In genomic region chr17:3796822-3797170, GRCh38 we compare ENCODE assay signal across 10 cellular contexts. TPM values are rescaled to one million over a fixed set of nuclear protein-coding genes. Genes with fewer than 3 reads are reported as not detected.
DNase-seq lines count a peak whose midpoint lies in the region; ATAC-seq, FAIRE-seq and TF ChIP-seq lines count a peak whose summit lies in the region.
"Had no signal": no experiment of that assay in that cellular context is flagged by ENCODE, and none has a peak within 500 bp of the region (broad histone marks: within the 10 kb centered on the region; RNA-seq: fewer than 3 reads in every experiment).

No MANE protein-coding gene starts in this region.

- H3K4me2 ChIP-seq in DND-41 (ENCODE audit: insufficient read depth, low read length): peak overlapping the region; percentile 48

- peak; percentile 33 for TF ChIP-seq POLR2A in GM19099 (IDR thresholded peaks at IDR 0.05; ENCODE audit: extremely low read depth, insufficient read length, low read depth)
- no peak for TF ChIP-seq POLR2A in erythroblast (IDR thresholded peaks at IDR 0.05; ENCODE audit: low read length)
- TF ChIP-seq POLR2A in H54 (IDR thresholded peaks at IDR 0.05; ENCODE audit: low read depth, low read length): no peak

- H3K27me3 ChIP-seq in DND-41 (ENCODE audit: insufficient read depth, low read length, poor library complexity): no peaks in the 10 kb centered on the region

- H3K79me2 ChIP-seq in DND-41 (ENCODE audit: insufficient read depth, low read length): no peaks in the 10 kb centered on the region

- no peaks in the 10 kb centered on the region for H3K9me3 Mint-ChIP-seq in activated naive CD8-positive, alpha-beta T cell (ENCODE audit: low read depth)
- no peaks in the 10 kb centered on the region for H3K9me3 Mint-ChIP-seq in progenitor cell of endocrine pancreas (ENCODE audit: low read depth)
- H3K9me3 Mint-ChIP-seq: H9 had no signal

- peak overlapping the region; percentile 42; the same call in 1 of the 2 replicates for H2AFZ ChIP-seq in DND-41 (ENCODE audit: low read depth, low read length)

- peaks cover 40% of the 10 kb centered on the region for H3K4me1 ChIP-seq in DND-41 (ENCODE audit: insufficient read depth, low read length)

- no peaks in the 10 kb centered on the region for H3K27me3 Mint-ChIP-seq in activated naive CD8-positive, alpha-beta T cell
- no peaks in the 10 kb centered on the region for H3K27me3 Mint-ChIP-seq in progenitor cell of endocrine pancreas

- no peak for FAIRE-seq in H54 (lab: Jason Lieb, UNC)

- peak overlapping the region; percentile 88 for H3K27ac Mint-ChIP-seq in activated naive CD8-positive, alpha-beta T cell
- H3K27ac Mint-ChIP-seq in progenitor cell of endocrine pancreas: no peak overlapping the region

- no peaks in the 10 kb centered on the region for H3K36me3 Mint-ChIP-seq in activated naive CD8-positive, alpha-beta T cell
- peaks cover under 1% of the 10 kb centered on the region for H3K36me3 Mint-ChIP-seq in progenitor cell of endocrine pancreas (ENCODE audit: insufficient read depth)

- peaks cover 44% of the 10 kb centered on the region for H3K4me1 Mint-ChIP-seq in activated naive CD8-positive, alpha-beta T cell (ENCODE audit: low read depth)
- peaks cover 7% of the 10 kb centered on the region for H3K4me1 Mint-ChIP-seq in progenitor cell of endocrine pancreas (ENCODE audit: low read depth)

- TF ChIP-seq CTCF in DND-41 (IDR thresholded peaks at IDR 0.05; ENCODE audit: borderline replicate concordance, extremely low read depth, low read length, poor library complexity, severe bottlenecking) (no peak), progenitor cell of endocrine pancreas (IDR thresholded peaks at IDR 0.05; ENCODE audit: unreplicated experiment) (no peak)

- peak; percentile 77 for ATAC-seq in DND-41 (ENCODE audit: insufficient read depth, low read depth)
- ATAC-seq in HG02981 (IDR thresholded peaks at IDR 0.05; ENCODE audit: unreplicated experiment): peak; percentile 13

- peak overlapping the region; percentile 64 for H3K4me3 Mint-ChIP-seq in activated naive CD8-positive, alpha-beta T cell
- no peak overlapping the region for H3K4me3 Mint-ChIP-seq in progenitor cell of endocrine pancreas (ENCODE audit: low read depth)
- H3K4me3 Mint-ChIP-seq: H9 had no signal

- H4K20me1 ChIP-seq in DND-41 (ENCODE audit: insufficient read depth, low read length): no peaks in the 10 kb centered on the region

- peak overlapping the region in 1 of 2 experiments; percentile 33; a peak in 2 of 4 replicates for H3K4me3 ChIP-seq in DND-41 (ENCODE audit: low read depth in 1 of 2, low read length in 2 of 2)

- peak overlapping the region; percentile 40 for H3K9ac ChIP-seq in DND-41 (ENCODE audit: low read depth, low read length)

- H3K27ac ChIP-seq in DND-41 (ENCODE audit: low read length): peak overlapping the region; percentile 90

- H3K9me3 ChIP-seq in DND-41 (ENCODE audit: insufficient read depth, low read length, severe bottlenecking): no peaks in the 10 kb centered on the region

- peak; percentile 88 for DNase-seq in DND-41
- no peak for DNase-seq in erythroblast (lab: John Stamatoyannopoulos, UW)
- no peak for DNase-seq in H54 (ENCODE audit: insufficient read length, low spot score)
- no peak for DNase-seq in progenitor cell of endocrine pancreas (ENCODE audit: low spot score, unreplicated experiment)
- DNase-seq in AG20443 (ENCODE audit: low spot score): no peak
- DNase-seq: H9, NCI-H774 had no signal

- no peaks in the 10 kb centered on the region for H3K36me3 ChIP-seq in DND-41 (ENCODE audit: insufficient read depth, low read length)

RNA-seq across cellular contexts. Expression of gene ITGAE, which starts 4.2 kb away (rescaled TPM):
- 28.0 and 29.0 TPM in 2 replicates for total RNA-seq in progenitor cell of endocrine pancreas

RNA-seq across cellular contexts. Expression of gene NCBP3, which starts 49.2 kb away (rescaled TPM):
- 90.4 and 90.9 TPM in 2 replicates for total RNA-seq in progenitor cell of endocrine pancreas
